ENCODE assay signal across 8 cellular contexts in the genomic region with DNA sequence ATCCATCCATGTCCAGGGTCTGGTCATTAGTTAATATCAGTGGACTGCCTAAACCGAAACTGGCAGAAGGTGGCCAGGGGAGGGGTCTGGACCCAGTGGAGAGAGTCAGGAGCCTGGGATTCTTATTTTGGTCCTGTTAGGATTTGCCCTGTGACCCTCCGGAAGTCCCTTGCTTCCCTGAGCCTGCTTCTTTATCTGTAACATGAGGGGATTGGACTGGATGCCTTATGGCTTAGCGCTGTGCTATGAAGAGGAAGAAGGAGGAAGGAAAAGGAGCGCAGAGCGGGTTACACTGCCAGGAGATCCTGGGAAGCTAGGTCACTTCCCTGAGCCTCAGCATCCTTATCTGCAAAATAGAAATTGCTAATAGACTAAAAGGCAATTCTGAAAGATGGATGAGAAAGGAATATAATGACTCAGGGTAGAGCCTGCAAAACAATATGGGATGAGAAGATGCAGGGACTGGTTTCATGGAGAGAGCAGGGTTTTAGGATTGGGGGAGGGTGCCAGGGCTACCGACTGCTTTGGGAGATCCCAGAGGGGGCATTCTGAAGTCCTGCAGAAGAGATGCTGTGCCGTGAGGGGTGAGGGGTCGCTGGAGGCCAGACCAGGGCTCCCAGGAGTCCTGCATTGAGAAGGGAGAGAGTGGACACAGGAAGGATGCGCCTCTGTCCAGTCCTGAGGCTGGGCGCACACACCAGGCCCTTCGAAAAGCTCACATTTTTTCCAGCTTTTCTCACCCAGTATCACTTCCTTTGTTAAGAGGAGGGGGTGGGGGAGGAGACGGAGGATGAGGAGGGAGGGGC. TPM values are rescaled to one million over a fixed set of nuclear protein-coding genes. Genes with fewer than 3 reads are reported as not detected.
A peak's percentile ranks its signal among the peaks of the same experiment; 100 is the strongest.
DNase-seq lines count a peak whose midpoint lies in the region; ATAC-seq and TF ChIP-seq lines count a peak whose summit lies in the region.

No MANE protein-coding gene starts in this region.

- TF ChIP-seq EP300 in gastroesophageal sphincter (IDR thresholded peaks at IDR 0.05): no peak

- H3K4me3 ChIP-seq in gastroesophageal sphincter (peak overlapping the region in 1 of 2 donors; percentile 50), rectal smooth muscle tissue (ENCODE audit: low read length) (peak overlapping the region; percentile 62)

- ATAC-seq in gastroesophageal sphincter: peak; percentile 12

- H3K27ac ChIP-seq in gastroesophageal sphincter (peak overlapping the region in 3 of 4 donors; percentile 53 to 64 (median 62)), rectal smooth muscle tissue (ENCODE audit: low read depth, low read length) (no peak overlapping the region)

- DNase-seq in Caki2 (ENCODE audit: low read depth) (peak; percentile 12), MV-4-11 (lab: John Stamatoyannopoulos, UW) (peak; percentile 3), NCI-H1436 (lab: John Stamatoyannopoulos, UW) (no peak), HT-29 (ENCODE audit: low spot score) (no peak), NCI-H2227 (lab: John Stamatoyannopoulos, UW; ENCODE audit: unreplicated experiment) (no peak), posterior vena cava (ENCODE audit: low spot score) (no peak)

- H3K27me3 ChIP-seq in gastroesophageal sphincter (peaks cover 56% of the 10 kb centered on the region), rectal smooth muscle tissue (ENCODE audit: control insufficient read depth, insufficient read depth, low read length) (peaks cover 10% of the 10 kb centered on the region)

- no peaks in the 10 kb centered on the region for H3K9me3 ChIP-seq in gastroesophageal sphincter

- H3K4me1 ChIP-seq in gastroesophageal sphincter (peaks cover 0 to 46% (median 30%) of the 10 kb centered on the region in 3 donors), rectal smooth muscle tissue (ENCODE audit: control insufficient read depth, insufficient read depth, low read length) (peaks cover 12% of the 10 kb centered on the region)

- intact Hi-C loops in posterior vena cava (cut with DNase I): loop anchor here in 1 of 2 donors (5.0 kb wide), 1 partner anchor 1700 kb away; no protein-coding TSS in a partner anchor

- in situ Hi-C loops in Caki2 (cut with HindIII; ENCODE audit: low pct_unique_long_range_greater_than_20kb, low sequenced_read_pairs): no loop called here

- TF ChIP-seq CTCF in gastroesophageal sphincter (IDR thresholded peaks at IDR 0.05): no peak

- H3K36me3 ChIP-seq in gastroesophageal sphincter: no peaks in the 10 kb centered on the region
- no peaks in the 10 kb centered on the region for H3K36me3 ChIP-seq in rectal smooth muscle tissue (ENCODE audit: control insufficient read depth, insufficient read depth, low read length)

- 19 to 55% methylated on average over 6 to 8 of the region's 12 CpGs for WGBS in gastroesophageal sphincter (ENCODE audit: low coverage in 1 of 2), 2 donors

- no peak for TF ChIP-seq POLR2A in gastroesophageal sphincter (IDR thresholded peaks at IDR 0.05)

- H3K9ac ChIP-seq in rectal smooth muscle tissue (ENCODE audit: low read length): no peak overlapping the region

RNA-seq across cellular contexts. Expression of a gene that starts 0.5 kb away (rescaled TPM):
- total RNA-seq in Caki2 (2014; rRNA removed; shearing (Covaris generic); ENCODE audit: low replicate concordance): 87.9 and 100 TPM in 2 replicates
- 1 to 10 TPM in 1 of 4 donors, under 1 TPM in 3; 0.16 to 2.7 (median 0.33) TPM for total RNA-seq in gastroesophageal sphincter
- 0.89 TPM in 1 of 2 replicates, not detected in the other for total RNA-seq in HT-29 (2014; rRNA removed; shearing (Covaris generic))
- total RNA-seq in posterior vena cava: 1 to 10 TPM in 1 of 2 donors, under 1 TPM in 1; 0.32 to 1.3 TPM

RNA-seq across cellular contexts. Expression of a gene that starts 41.3 kb away (rescaled TPM):
- not detected in 2 replicates for total RNA-seq in Caki2 (2014; rRNA removed; shearing (Covaris generic); ENCODE audit: low replicate concordance)
- total RNA-seq in gastroesophageal sphincter: under 1 TPM in 1 of 4 donors, not detected in 3; 0.35 TPM
- not detected in 2 replicates for total RNA-seq in HT-29 (2014; rRNA removed; shearing (Covaris generic))
- total RNA-seq in posterior vena cava: not detected

RNA-seq across cellular contexts. Expression of a gene that starts 48.6 kb away (rescaled TPM):
- total RNA-seq in Caki2 (2014; rRNA removed; shearing (Covaris generic); ENCODE audit: low replicate concordance): not detected in 2 replicates
- total RNA-seq in gastroesophageal sphincter: not detected
- not detected in 2 replicates for total RNA-seq in HT-29 (2014; rRNA removed; shearing (Covaris generic))
- not detected for total RNA-seq in posterior vena cava

RNA-seq across cellular contexts. Expression of a gene that starts 59.4 kb away (rescaled TPM):
- total RNA-seq in Caki2 (2014; rRNA removed; shearing (Covaris generic); ENCODE audit: low replicate concordance): not detected in 2 replicates
- 1 to 10 TPM in 3 of 4 donors, not detected in 1; 3.4 to 5.4 (median 5.0) TPM for total RNA-seq in gastroesophageal sphincter
- not detected in 2 replicates for total RNA-seq in HT-29 (2014; rRNA removed; shearing (Covaris generic))
- 10 to 100 TPM; 26.7 to 30.3 TPM for total RNA-seq in posterior vena cava

Comparison
In these comparisons a context has a peak if more than half of its experiments do, and no peak if none do; other contexts are left out.
1. DNase-seq: peak in Caki2 (single experiment) and MV-4-11 (single experiment); none in NCI-H1436 (single experiment), HT-29 (single experiment), NCI-H2227 (single experiment) and posterior vena cava (single experiment).
2. RNA of a gene that starts 0.5 kb away (total RNA-seq): 87.9 to 100 TPM in Caki2; 0.32 to 1.3 TPM in posterior vena cava, 0.89 TPM in HT-29 and 0.16 to 2.7 TPM in gastroesophageal sphincter; every median in the first group is over 10 times any median in the second.